ENCODE assay signal across 18 cellular contexts in genomic region chr1:109929588-109930251, GRCh38. TPM values are rescaled to one million over a fixed set of nuclear protein-coding genes. Genes with fewer than 3 reads are reported as not detected.
DNase-seq lines count a peak whose midpoint lies in the region; ATAC-seq and TF ChIP-seq lines count a peak whose summit lies in the region.
"Had no signal": no experiment of that assay in that cellular context is flagged by ENCODE, and none has a peak within 500 bp of the region (broad histone marks: within the 10 kb centered on the region; RNA-seq: fewer than 3 reads in every experiment).

No MANE protein-coding gene starts in this region.

- H3K4me1 Mint-ChIP-seq in WTC11 = peaks cover 23% of the 10 kb centered on the region

- no peak overlapping the region for H3K4me2 ChIP-seq in parathyroid adenoma (ENCODE audit: low read length)
- H3K4me2 ChIP-seq: BLaER1 treated with 17β-estradiol and CSF1 and Interleukin-3, amounts not matched to agents 10 nM and 100 nM had no signal

- H3K79me2 ChIP-seq in parathyroid adenoma = no peaks in the 10 kb centered on the region

- H3K4me3 Mint-ChIP-seq in WTC11 = no peak overlapping the region
- H3K4me3 Mint-ChIP-seq: activated CD8-positive, alpha-beta T cell treated with anti-CD3 and anti-CD28 coated beads for 36 hours; natural killer cell had no signal

- H3K27ac Mint-ChIP-seq in WTC11 = peak overlapping the region; percentile 63; the same call in 1 of the 2 replicates
- H3K27ac Mint-ChIP-seq: activated CD8-positive, alpha-beta T cell treated with anti-CD3 and anti-CD28 coated beads for 36 hours; natural killer cell had no signal

- H3K4me1 ChIP-seq in esophagus squamous epithelium (peaks cover 47 to 88% (median 72%) of the 10 kb centered on the region in 3 donors), parathyroid adenoma (peaks cover 10% of the 10 kb centered on the region), tibial artery (peaks cover 0 to 64% (median 50%) of the 10 kb centered on the region in 4 donors)

- peak overlapping the region; percentile 82 for H2AFZ ChIP-seq in parathyroid adenoma

- 79 to 90% methylated on average over 2 to 7 of the region's 11 CpGs for WGBS in esophagus squamous epithelium, 2 donors

- no peaks in the 10 kb centered on the region for H3K36me3 Mint-ChIP-seq in WTC11
- H3K36me3 Mint-ChIP-seq: natural killer cell had no signal

- no peak for DNase-seq in WTC11 (ENCODE audit: low spot score)
- no peak for DNase-seq in esophagus squamous epithelium (lab: John Stamatoyannopoulos, UW)
- DNase-seq in tibial artery = no peak
- no peak for DNase-seq in NCI-H345 treated with DMSO at 0.1 percent for 48 hours (lab: John Stamatoyannopoulos, UW; ENCODE audit: unreplicated experiment)
- DNase-seq in GM19240 (ENCODE audit: insufficient read length, low spot score) = no peak
- no peak for DNase-seq in activated CD8-positive, alpha-beta memory T cell treated with anti-CD3 and anti-CD28 coated beads for 24 hours
- DNase-seq: activated CD8-positive, alpha-beta T cell treated with anti-CD3 and anti-CD28 coated beads for 36 hours; activated naive CD4-positive, alpha-beta T cell treated with Interleukin-2 at 50 U/mL for 16 hours; caudate nucleus; Karpas-422; natural killer cell; NCI-H1436 treated with DMSO at 0.1 percent for 48 hours; NCI-H748 treated with DMSO at 0.1 percent for 48 hours; SHP77 treated with DMSO at 0.1 percent for 48 hours; T-helper 9 cell had no signal

- H3K9me3 Mint-ChIP-seq in WTC11 = peaks cover 3% of the 10 kb centered on the region; the same call in 1 of the 2 replicates
- H3K9me3 Mint-ChIP-seq: activated CD8-positive, alpha-beta T cell treated with anti-CD3 and anti-CD28 coated beads for 36 hours; natural killer cell had no signal

- TF ChIP-seq CTCF in WTC11 (IDR thresholded peaks at IDR 0.05) = no peak
- TF ChIP-seq CTCF in esophagus squamous epithelium (IDR thresholded peaks at IDR 0.05) = no peak
- TF ChIP-seq CTCF in parathyroid adenoma (IDR thresholded peaks at IDR 0.05) = no peak
- no peak for TF ChIP-seq CTCF in tibial artery (IDR thresholded peaks at IDR 0.05)

- H3K4me3 ChIP-seq in esophagus squamous epithelium (no peak overlapping the region), parathyroid adenoma (ENCODE audit: low read depth, low read length) (no peak overlapping the region), tibial artery (no peak overlapping the region)
- H3K4me3 ChIP-seq: BLaER1 treated with 17β-estradiol and CSF1 and Interleukin-3, amounts not matched to agents 10 nM and 100 nM; GM12878 had no signal

- H3K9me3 ChIP-seq in esophagus squamous epithelium (no peaks in the 10 kb centered on the region), parathyroid adenoma (ENCODE audit: control insufficient read depth, low read length) (no peaks in the 10 kb centered on the region), tibial artery (no peaks in the 10 kb centered on the region)
- H3K9me3 ChIP-seq: BLaER1 treated with 17β-estradiol and CSF1 and Interleukin-3, amounts not matched to agents 10 nM and 100 nM had no signal

- no peaks in the 10 kb centered on the region for H3K27me3 ChIP-seq in esophagus squamous epithelium
- no peaks in the 10 kb centered on the region for H3K27me3 ChIP-seq in parathyroid adenoma (ENCODE audit: control insufficient read depth, insufficient read depth, low read length)
- no peaks in the 10 kb centered on the region for H3K27me3 ChIP-seq in tibial artery
- H3K27me3 ChIP-seq: BLaER1 treated with 17β-estradiol and CSF1 and Interleukin-3, amounts not matched to agents 10 nM and 100 nM had no signal

- POLR2A ChIA-PET in WTC11 (lab: Charles Lee) = interaction anchor here (0.9 kb wide), 1 partner anchor 55 kb away, joined by 3 read pairs; the partner anchor contains the start of gene AHCYL1

- no peaks in the 10 kb centered on the region for H3K27me3 Mint-ChIP-seq in WTC11 (ENCODE audit: low read depth)
- H3K27me3 Mint-ChIP-seq: activated CD8-positive, alpha-beta T cell treated with anti-CD3 and anti-CD28 coated beads for 36 hours had no signal

- H3K27ac ChIP-seq in esophagus squamous epithelium (peak overlapping the region; percentile 71 to 89 (median 88)), parathyroid adenoma (no peak overlapping the region), tibial artery (peak overlapping the region; percentile 70 to 78)
- H3K27ac ChIP-seq: BLaER1 treated with 17β-estradiol and CSF1 and Interleukin-3, amounts not matched to agents 10 nM and 100 nM had no signal

- H3K9ac ChIP-seq in parathyroid adenoma = no peak overlapping the region
- H3K9ac ChIP-seq: BLaER1 treated with 17β-estradiol and CSF1 and Interleukin-3, amounts not matched to agents 10 nM and 100 nM had no signal

- intact Hi-C loops in esophagus squamous epithelium (cut with DNase I) (no loop called here), tibial artery (cut with DNase I; ENCODE audit: low total_unique reads) (loop anchor here (10.0 kb wide), 1 partner anchor 275 kb away; the partner anchor contains the start of gene GSTM4)

- no peak for ATAC-seq in WTC11
- ATAC-seq: activated CD8-positive, alpha-beta T cell treated with anti-CD3 and anti-CD28 coated beads for 36 hours; GM12878; natural killer cell had no signal

- TF ChIP-seq POLR2A in esophagus squamous epithelium (IDR thresholded peaks at IDR 0.05) = no peak

- CTCF ChIA-PET in WTC11 (lab: Charles Lee) = interaction anchor here (0.7 to 3.0 kb wide), 6 partner anchors 15 to 152 kb away, joined by 3 to 21 read pairs (median 4); partner anchors contain the start of gene AHCYL1

- H3K36me3 ChIP-seq in esophagus squamous epithelium (peaks cover 0 to 49% (median 22%) of the 10 kb centered on the region in 3 donors), parathyroid adenoma (ENCODE audit: control insufficient read depth, insufficient read depth, low read length) (no peaks in the 10 kb centered on the region), tibial artery (peaks cover 14 to 36% (median 35%) of the 10 kb centered on the region in 3 donors)

TF ChIP-seq in WTC11, 78 proteins besides CTCF, POLR2A, EP300 and RAD21:
- TF ChIP-seq ATF2 (CRISPR knock-in tag; IDR thresholded peaks at IDR 0.05; ENCODE audit: borderline replicate concordance, low read depth) (no peak), NFYB (CRISPR knock-in tag; conservative IDR thresholded peaks at IDR 0.05; ENCODE audit: low read depth) (no peak), HMGA2 (CRISPR knock-in tag; IDR thresholded peaks at IDR 0.05) (no peak), TP53 (CRISPR knock-in tag; IDR thresholded peaks at IDR 0.05) (no peak), KAT7 (CRISPR knock-in tag; IDR thresholded peaks at IDR 0.05; ENCODE audit: borderline replicate concordance) (no peak)
- TF ChIP-seq, protein P1, sequence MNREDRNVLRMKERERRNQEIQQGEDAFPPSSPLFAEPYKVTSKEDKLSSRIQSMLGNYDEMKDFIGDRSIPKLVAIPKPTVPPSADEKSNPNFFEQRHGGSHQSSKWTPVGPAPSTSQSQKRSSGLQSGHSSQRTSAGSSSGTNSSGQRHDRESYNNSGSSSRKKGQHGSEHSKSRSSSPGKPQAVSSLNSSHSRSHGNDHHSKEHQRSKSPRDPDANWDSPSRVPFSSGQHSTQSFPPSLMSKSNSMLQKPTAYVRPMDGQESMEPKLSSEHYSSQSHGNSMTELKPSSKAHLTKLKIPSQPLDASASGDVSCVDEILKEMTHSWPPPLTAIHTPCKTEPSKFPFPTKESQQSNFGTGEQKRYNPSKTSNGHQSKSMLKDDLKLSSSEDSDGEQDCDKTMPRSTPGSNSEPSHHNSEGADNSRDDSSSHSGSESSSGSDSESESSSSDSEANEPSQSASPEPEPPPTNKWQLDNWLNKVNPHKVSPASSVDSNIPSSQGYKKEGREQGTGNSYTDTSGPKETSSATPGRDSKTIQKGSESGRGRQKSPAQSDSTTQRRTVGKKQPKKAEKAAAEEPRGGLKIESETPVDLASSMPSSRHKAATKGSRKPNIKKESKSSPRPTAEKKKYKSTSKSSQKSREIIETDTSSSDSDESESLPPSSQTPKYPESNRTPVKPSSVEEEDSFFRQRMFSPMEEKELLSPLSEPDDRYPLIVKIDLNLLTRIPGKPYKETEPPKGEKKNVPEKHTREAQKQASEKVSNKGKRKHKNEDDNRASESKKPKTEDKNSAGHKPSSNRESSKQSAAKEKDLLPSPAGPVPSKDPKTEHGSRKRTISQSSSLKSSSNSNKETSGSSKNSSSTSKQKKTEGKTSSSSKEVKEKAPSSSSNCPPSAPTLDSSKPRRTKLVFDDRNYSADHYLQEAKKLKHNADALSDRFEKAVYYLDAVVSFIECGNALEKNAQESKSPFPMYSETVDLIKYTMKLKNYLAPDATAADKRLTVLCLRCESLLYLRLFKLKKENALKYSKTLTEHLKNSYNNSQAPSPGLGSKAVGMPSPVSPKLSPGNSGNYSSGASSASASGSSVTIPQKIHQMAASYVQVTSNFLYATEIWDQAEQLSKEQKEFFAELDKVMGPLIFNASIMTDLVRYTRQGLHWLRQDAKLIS (CRISPR knock-in tag; IDR thresholded peaks at IDR 0.05; ENCODE audit: borderline replicate concordance) = no peak

RNA-seq across cellular contexts. Expression of gene CSF1, which starts 19.1 kb away (rescaled TPM):
- total RNA-seq in WTC11 (2021) (2.5 to 3.3 TPM (median 3.0 TPM) in 3 replicates), esophagus squamous epithelium (10 to 100 TPM in 3 of 4 donors, 1 to 10 TPM in 1; 7.6 to 34.8 (median 15.9) TPM)

RNA-seq across cellular contexts. Expression of gene AHCYL1, which starts 54.8 kb away (rescaled TPM):
- 92.1 to 99.4 TPM (median 98.6 TPM) in 3 replicates for total RNA-seq in WTC11 (2021)
- 10 to 100 TPM; 49.7 to 60.3 (median 53.0) TPM for total RNA-seq in esophagus squamous epithelium
